In the genomic region with DNA sequence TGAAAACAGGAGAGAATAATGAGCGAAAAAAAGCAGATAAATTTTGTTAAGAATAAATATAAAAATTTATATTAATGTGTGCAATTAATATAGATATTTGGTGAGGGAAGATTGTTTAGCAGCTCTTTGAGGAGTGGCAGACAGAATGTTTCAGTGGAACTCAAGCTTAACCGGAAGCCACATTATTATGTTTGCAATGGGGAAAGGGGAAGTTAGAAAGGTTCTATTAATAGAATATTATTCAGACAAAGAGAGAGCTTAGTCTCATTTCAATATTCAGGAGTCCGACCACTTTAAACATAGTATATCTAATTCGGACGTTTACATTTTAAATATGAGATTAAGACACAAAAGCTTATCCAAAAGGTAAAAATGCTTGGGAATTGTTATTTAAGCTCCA, we compare ENCODE assay signal across 11 cellular contexts.
DNase-seq lines count a peak whose midpoint lies in the region; ATAC-seq, FAIRE-seq and TF ChIP-seq lines count a peak whose summit lies in the region.
"Had no signal": no experiment of that assay in that cellular context is flagged by ENCODE, and none has a peak within 500 bp of the region (broad histone marks: within the 10 kb centered on the region; RNA-seq: fewer than 3 reads in every experiment).

No MANE protein-coding gene starts in this region.

- peak overlapping the region; percentile 50; the same call in 1 of the 2 replicates for H3K4me3 ChIP-seq in DOHH2 (ENCODE audit: low read length)

- no peak for TF ChIP-seq POLR2A in GM12892 (IDR thresholded peaks at IDR 0.05; ENCODE audit: low read depth, low read length)

- FAIRE-seq in GM12892 (lab: Jason Lieb, UNC), result no peak

- peaks cover 9% of the 10 kb centered on the region for H3K36me3 ChIP-seq in DOHH2 (ENCODE audit: control insufficient read depth, low read length)

- DNase-seq in NCI-H2081 (lab: John Stamatoyannopoulos, UW) (peak; percentile 1 to 57), NCI-H2227 (lab: John Stamatoyannopoulos, UW; ENCODE audit: unreplicated experiment) (no peak), GM12892 (ENCODE audit: insufficient read length) (no peak), omental fat pad (ENCODE audit: low spot score) (no peak)
- DNase-seq in stimulated activated naive CD4-positive, alpha-beta T cell (lab: John Stamatoyannopoulos, UW), result no peak
- DNase-seq: activated effector memory CD4-positive, alpha-beta T cell treated with anti-CD3 and anti-CD28 coated beads, Interleukin-2, amount 50 U/mL, for 16 hours; immature natural killer cell; NCI-H1417 treated with DMSO at 0.1 percent for 48 hours had no signal

- ATAC-seq in GM19455 (IDR thresholded peaks at IDR 0.05; ENCODE audit: unreplicated experiment) (peak; percentile 79), HG03039 (IDR thresholded peaks at IDR 0.05; ENCODE audit: unreplicated experiment) (peak; percentile 99), omental fat pad (ENCODE audit: low FRiP score) (no peak)

- peaks cover 28% of the 10 kb centered on the region for H3K4me1 ChIP-seq in DOHH2 (ENCODE audit: control insufficient read depth, low read length)

- peak overlapping the region; percentile 57 for H3K27ac ChIP-seq in DOHH2 (ENCODE audit: low read depth, low read length)

- no peaks in the 10 kb centered on the region for H4K20me1 ChIP-seq in DOHH2 (ENCODE audit: control insufficient read depth, insufficient read depth, low read depth, low read length)

- no peaks in the 10 kb centered on the region for H3K9me3 ChIP-seq in DOHH2 (ENCODE audit: control insufficient read depth, insufficient read depth, low read length)

- no peaks in the 10 kb centered on the region for H3K9me2 ChIP-seq in DOHH2 (replicated peaks; ENCODE audit: control insufficient read depth, low read length)

- no peaks in the 10 kb centered on the region for H3F3A ChIP-seq in DOHH2 (ENCODE audit: control insufficient read depth, insufficient read depth)

- H3K79me2 ChIP-seq in DOHH2 (ENCODE audit: control insufficient read depth, low read length), result no peaks in the 10 kb centered on the region

- H3K4me2 ChIP-seq in DOHH2 (ENCODE audit: low read length), result peak overlapping the region; percentile 52

- no peaks in the 10 kb centered on the region for H3K27me3 ChIP-seq in DOHH2 (ENCODE audit: control insufficient read depth, low read length)

- no peak for TF ChIP-seq CTCF in DOHH2 (IDR thresholded peaks at IDR 0.05; ENCODE audit: low read depth, low read length, poor library complexity, severe bottlenecking)
- TF ChIP-seq CTCF in omental fat pad (IDR thresholded peaks at IDR 0.05), result no peak

Comparison
In these comparisons a context has a peak if more than half of its experiments do, and no peak if none do; other contexts are left out.
1. DNase-seq: peak in NCI-H2081 (2 of 2); none in NCI-H2227 (single experiment), GM12892 (single experiment), stimulated activated naive CD4-positive, alpha-beta T cell (0 of 6) and omental fat pad (single experiment).